In genomic region chr3:99730870-99731269, GRCh38 we compare ENCODE assay signal across 24 cellular contexts.
"Had no signal": no experiment of that assay in that cellular context is flagged by ENCODE, and none has a peak within 500 bp of the region (broad histone marks: within the 10 kb centered on the region; RNA-seq: fewer than 3 reads in every experiment).

No MANE protein-coding gene starts in this region.

- H3K9me3 Mint-ChIP-seq: activated CD4-positive, alpha-beta memory T cell treated with anti-CD3 and anti-CD28 coated beads, Interleukin-2, amount 10 ng/mL, durations not matched to agents 7 days and 5 days; activated CD4-positive, alpha-beta T cell treated with anti-CD3 and anti-CD28 coated beads, Interleukin-2, amount 10 ng/mL, durations not matched to agents 7 days and 5 days; natural killer cell treated with Interleukin-12 subunit alpha and Interleukin-12 subunit beta and Interleukin-15 and Interleukin-18, amount 100 ng/mL, for 72 hours had no signal

- H3K4me1 ChIP-seq: colonic mucosa, foreskin keratinocyte, right lobe of liver, tibial nerve had no signal

- ATAC-seq: foreskin keratinocyte; heart left ventricle; left lobe of liver; natural killer cell treated with Interleukin-12 subunit alpha and Interleukin-12 subunit beta and Interleukin-15 and Interleukin-18, amount 100 ng/mL, for 72 hours; right lobe of liver; stimulated activated memory B cell treated with anti-CD40 and anti-IgM and Interleukin-4, amounts not matched to agents 10 μg/mL and 1 μg/mL and 100 μg/mL, for 72 hours; WTC11 had no signal

- H3K36me3 Mint-ChIP-seq: activated naive CD4-positive, alpha-beta T cell treated with anti-CD3 and anti-CD28 coated beads, Interleukin-2, amount 10 ng/mL, durations not matched to agents 7 days and 5 days; natural killer cell treated with Interleukin-12 subunit alpha and Interleukin-12 subunit beta and Interleukin-15 and Interleukin-18, amount 100 ng/mL, for 72 hours; stimulated activated memory B cell treated with anti-CD40 and anti-IgM and Interleukin-4, amounts not matched to agents 10 μg/mL and 1 μg/mL and 100 μg/mL, for 72 hours; WTC11 had no signal

- H3K27ac Mint-ChIP-seq: activated CD4-positive, alpha-beta memory T cell treated with anti-CD3 and anti-CD28 coated beads, Interleukin-2, amount 10 ng/mL, durations not matched to agents 7 days and 5 days; activated CD4-positive, alpha-beta T cell treated with anti-CD3 and anti-CD28 coated beads, Interleukin-2, amount 10 ng/mL, durations not matched to agents 7 days and 5 days; activated naive CD4-positive, alpha-beta T cell treated with anti-CD3 and anti-CD28 coated beads, Interleukin-2, amount 10 ng/mL, durations not matched to agents 7 days and 5 days; activated T-cell treated with anti-CD3 and anti-CD28 coated beads, Interleukin-2, amount 50 U/mL, for 24 hours; natural killer cell treated with Interleukin-12 subunit alpha and Interleukin-12 subunit beta and Interleukin-15 and Interleukin-18, amount 100 ng/mL, for 72 hours; stimulated activated memory B cell treated with anti-CD40 and anti-IgM and Interleukin-4, amounts not matched to agents 10 μg/mL and 1 μg/mL and 100 μg/mL, for 72 hours; WTC11 had no signal

- H3K4me3 Mint-ChIP-seq: activated CD4-positive, alpha-beta memory T cell treated with anti-CD3 and anti-CD28 coated beads, Interleukin-2, amount 10 ng/mL, durations not matched to agents 7 days and 5 days; activated CD4-positive, alpha-beta T cell treated with anti-CD3 and anti-CD28 coated beads, Interleukin-2, amount 10 ng/mL, durations not matched to agents 7 days and 5 days; activated naive CD4-positive, alpha-beta T cell treated with anti-CD3 and anti-CD28 coated beads, Interleukin-2, amount 10 ng/mL, durations not matched to agents 7 days and 5 days; activated T-cell treated with anti-CD3 and anti-CD28 coated beads, Interleukin-2, amount 50 U/mL, for 24 hours; natural killer cell treated with Interleukin-12 subunit alpha and Interleukin-12 subunit beta and Interleukin-15 and Interleukin-18, amount 100 ng/mL, for 72 hours; stimulated activated memory B cell treated with anti-CD40 and anti-IgM and Interleukin-4, amounts not matched to agents 10 μg/mL and 1 μg/mL and 100 μg/mL, for 72 hours; WTC11 had no signal

- H3K27me3 Mint-ChIP-seq: activated CD4-positive, alpha-beta T cell treated with anti-CD3 and anti-CD28 coated beads, Interleukin-2, amount 10 ng/mL, durations not matched to agents 7 days and 5 days; activated naive CD4-positive, alpha-beta T cell treated with anti-CD3 and anti-CD28 coated beads, Interleukin-2, amount 10 ng/mL, durations not matched to agents 7 days and 5 days; activated T-cell treated with anti-CD3 and anti-CD28 coated beads, Interleukin-2, amount 50 U/mL, for 24 hours; natural killer cell treated with Interleukin-12 subunit alpha and Interleukin-12 subunit beta and Interleukin-15 and Interleukin-18, amount 100 ng/mL, for 72 hours; stimulated activated memory B cell treated with anti-CD40 and anti-IgM and Interleukin-4, amounts not matched to agents 10 μg/mL and 1 μg/mL and 100 μg/mL, for 72 hours had no signal

- H3K36me3 ChIP-seq: colonic mucosa, heart left ventricle, lower lobe of right lung, right lobe of liver, tibial nerve had no signal

- H3K27ac ChIP-seq: colonic mucosa, dorsolateral prefrontal cortex, foreskin keratinocyte, heart left ventricle, lower lobe of right lung, right lobe of liver had no signal

- DNase-seq: activated CD4-positive, alpha-beta memory T cell treated with anti-CD3 and anti-CD28 coated beads, Interleukin-2, amount 10 ng/mL, durations not matched to agents 7 days and 5 days; activated CD4-positive, alpha-beta T cell treated with anti-CD3 and anti-CD28 coated beads for 1 hour; activated CD4-positive, alpha-beta T cell treated with anti-CD3 and anti-CD28 coated beads, Interleukin-2, amount 10 ng/mL, durations not matched to agents 7 days and 5 days; activated CD8-positive, alpha-beta memory T cell treated with anti-CD3 and anti-CD28 coated beads, Interleukin-2, amount 50 U/mL, for 48 hours; activated gamma-delta T cell; activated naive CD4-positive, alpha-beta T cell treated with anti-CD3 and anti-CD28 coated beads, Interleukin-2, amount 10 ng/mL, durations not matched to agents 7 days and 5 days; activated T-cell treated with anti-CD3 and anti-CD28 coated beads, Interleukin-2, amount 50 U/mL, for 24 hours; colonic mucosa; dorsolateral prefrontal cortex; effector memory CD4-positive, alpha-beta T cell; foreskin keratinocyte; heart left ventricle; kidney glomerular epithelial cell; lower lobe of right lung; mesendoderm; right lobe of liver; small intestine; stimulated activated CD4-positive, alpha-beta T cell treated with anti-CD3 and anti-CD28 coated beads, Interleukin-4, amount 100 ng/mL, for 24 hours; T-helper 2 cell had no signal

- H3K9me3 ChIP-seq: colonic mucosa, lower lobe of right lung, right lobe of liver, tibial nerve had no signal

- H3K4me3 ChIP-seq: colonic mucosa, dorsolateral prefrontal cortex, heart left ventricle, lower lobe of right lung, right lobe of liver, tibial nerve had no signal

- H3K27me3 ChIP-seq: colonic mucosa, dorsolateral prefrontal cortex, foreskin keratinocyte, heart left ventricle, right lobe of liver, tibial nerve had no signal

- H3K4me1 Mint-ChIP-seq: activated CD4-positive, alpha-beta memory T cell treated with anti-CD3 and anti-CD28 coated beads, Interleukin-2, amount 10 ng/mL, durations not matched to agents 7 days and 5 days; activated CD4-positive, alpha-beta T cell treated with anti-CD3 and anti-CD28 coated beads, Interleukin-2, amount 10 ng/mL, durations not matched to agents 7 days and 5 days; activated naive CD4-positive, alpha-beta T cell treated with anti-CD3 and anti-CD28 coated beads, Interleukin-2, amount 10 ng/mL, durations not matched to agents 7 days and 5 days; stimulated activated memory B cell treated with anti-CD40 and anti-IgM and Interleukin-4, amounts not matched to agents 10 μg/mL and 1 μg/mL and 100 μg/mL, for 72 hours; WTC11 had no signal
